In genomic region chr14:68794130-68794855, GRCh38 we compare ENCODE assay signal across 8 cellular contexts. TPM values are rescaled to one million over a fixed set of nuclear protein-coding genes. Genes with fewer than 3 reads are reported as not detected.
A peak's percentile ranks its signal among the peaks of the same experiment; 100 is the strongest.
DNase-seq lines count a peak whose midpoint lies in the region; ATAC-seq and TF ChIP-seq lines count a peak whose summit lies in the region.

No MANE protein-coding gene starts in this region.

- H3K4me1 ChIP-seq in hepatocyte (ENCODE audit: insufficient read depth) (peaks cover 13% of the 10 kb centered on the region), gastrocnemius medialis (peaks cover 8 to 11% of the 10 kb centered on the region in 2 donors)

- in situ Hi-C loops in gastrocnemius medialis (cut with MboI; ENCODE audit: low sequenced_read_pairs in 4 of 4), result loop anchor here (5.0 to 25.0 kb wide), 4 partner anchors 247 to 549 kb away; no protein-coding TSS in a partner anchor

- intact Hi-C loops in gastrocnemius medialis (cut with DNase I; ENCODE audit: low total_unique reads), result loop anchor here (1.0 to 5.0 kb wide), 4 partner anchors 246 to 602 kb away; no protein-coding TSS in a partner anchor

- H3K9me3 ChIP-seq in hepatocyte (ENCODE audit: low read depth) (no peaks in the 10 kb centered on the region), gastrocnemius medialis (no peaks in the 10 kb centered on the region)

- TF ChIP-seq CTCF in hepatocyte (IDR thresholded peaks at IDR 0.05; ENCODE audit: poor library complexity), result no peak
- no peak for TF ChIP-seq CTCF in gastrocnemius medialis (IDR thresholded peaks at IDR 0.05 in 4 of 5, conservative IDR thresholded peaks at IDR 0.05 in 1 of 5)

- peaks cover 66% of the 10 kb centered on the region for H3K79me2 ChIP-seq in hepatocyte

- peaks cover 34% of the 10 kb centered on the region for H4K20me1 ChIP-seq in hepatocyte (ENCODE audit: insufficient read depth, poor library complexity, severe bottlenecking)

- H3K4me2 ChIP-seq in hepatocyte, result peak overlapping the region; percentile 92

- H3K9me2 ChIP-seq in hepatocyte (replicated peaks; ENCODE audit: insufficient read depth), result no peaks in the 10 kb centered on the region

- TF ChIP-seq POLR2A in gastrocnemius medialis (IDR thresholded peaks at IDR 0.05), result peak; percentile 80 to 88

- H3K27ac ChIP-seq in hepatocyte (peak overlapping the region; percentile 99), gastrocnemius medialis (peak overlapping the region; percentile 97 to 100 (median 98))

- H3K27me3 ChIP-seq in hepatocyte (no peaks in the 10 kb centered on the region), gastrocnemius medialis (no peaks in the 10 kb centered on the region)

- peak; percentile 45 to 61 for ATAC-seq in gastrocnemius medialis
- no peak for ATAC-seq in HG03442 (IDR thresholded peaks at IDR 0.05; ENCODE audit: unreplicated experiment)

- no peak overlapping the region for H2AFZ ChIP-seq in hepatocyte

- peak overlapping the region; percentile 71 for H3K4me3 ChIP-seq in hepatocyte
- H3K4me3 ChIP-seq in gastrocnemius medialis, result peak overlapping the region; percentile 72 to 90 (median 82)

- H3K36me3 ChIP-seq in hepatocyte (replicated peaks; ENCODE audit: insufficient read depth, low read depth) (no peaks in the 10 kb centered on the region), gastrocnemius medialis (peaks cover 1 to 31% of the 10 kb centered on the region in 2 donors)

- DNase-seq in AG08396 (ENCODE audit: low spot score) (peak; percentile 89), H4 (ENCODE audit: low spot score) (peak; percentile 87), T-helper 1 cell (peak; percentile 64 to 82 (median 75)), anterior cingulate cortex (lab: John Stamatoyannopoulos, UW) (peak in 40 of 58 donors; percentile 22 to 76 (median 42)), hepatocyte (ENCODE audit: low spot score) (peak; percentile 92), gastrocnemius medialis (peak; percentile 89 to 90), NCI-H146 (lab: John Stamatoyannopoulos, UW) (no peak)

- WGBS in hepatocyte (ENCODE audit: low lambda C conversion rate, missing lambda C conversion rate), result 2% methylated on average over 39 of the region's 41 CpGs

RNA-seq across cellular contexts. Expression of gene ZFP36L1, which starts 1.4 kb away (rescaled TPM):
- 27.7 and 31.0 TPM in 2 replicates for total RNA-seq in H4 (2014; rRNA removed; shearing (Covaris generic))
- total RNA-seq in hepatocyte (101 and 111 TPM in 2 replicates), gastrocnemius medialis (100 to 1,000 TPM in 3 of 4 donors, 10 to 100 TPM in 1; 60.2 to 196 (median 125) TPM)
- polyA plus RNA-seq in hepatocyte, result 345 and 404 TPM in 2 replicates
